ENCODE assay signal across 23 cellular contexts in genomic region chr13:50682002-50682401, GRCh38.
"Had no signal": no experiment of that assay in that cellular context is flagged by ENCODE, and none has a peak within 500 bp of the region (broad histone marks: within the 10 kb centered on the region; RNA-seq: fewer than 3 reads in every experiment).

No MANE protein-coding gene starts in this region.

- H3K4me3 ChIP-seq: gastrocnemius medialis, lung, psoas muscle, sigmoid colon, suprapubic skin, tibial artery, upper lobe of right lung, vagina had no signal

- ATAC-seq: esophagus mucosa; gastrocnemius medialis; left colon; left ventricle myocardium superior; naive thymus-derived CD4-positive, alpha-beta T cell; psoas muscle; upper lobe of right lung had no signal

- DNase-seq: cortex of kidney; effector memory CD4-positive, alpha-beta T cell; gastrocnemius medialis; immature natural killer cell; kidney; left colon; left ventricle myocardium superior; mesendoderm; naive thymus-derived CD4-positive, alpha-beta T cell; nephron progenitor cell; psoas muscle; retina; sigmoid colon; small intestine; stimulated activated CD4-positive, alpha-beta T cell treated with anti-CD3 and anti-CD28 coated beads, Interleukin-12 subunit alpha, Interleukin-12 subunit beta, amount 100 ng/mL, for 4 hours; stimulated activated naive CD4-positive, alpha-beta T cell treated with Interleukin-2 at 50 U/mL for 16 hours; tibial artery; upper lobe of right lung had no signal

- H3K27ac Mint-ChIP-seq: naive thymus-derived CD4-positive, alpha-beta T cell; nephron progenitor cell had no signal

- H3K36me3 Mint-ChIP-seq: immature natural killer cell had no signal

- H3K4me1 ChIP-seq: sigmoid colon had no signal

- H3K36me3 ChIP-seq: gastrocnemius medialis, neutrophil, sigmoid colon, suprapubic skin, tibial artery, upper lobe of right lung, vagina had no signal

- H3K27me3 ChIP-seq: gastrocnemius medialis, neutrophil, sigmoid colon, suprapubic skin, tibial artery, upper lobe of right lung, vagina had no signal

- H3K4me3 Mint-ChIP-seq: immature natural killer cell; naive thymus-derived CD4-positive, alpha-beta T cell; nephron progenitor cell had no signal

- H3K9me3 Mint-ChIP-seq: immature natural killer cell had no signal

- H3K27ac ChIP-seq: gastrocnemius medialis, neutrophil, psoas muscle, suprapubic skin, tibial artery, upper lobe of right lung, vagina had no signal

- H3K9me3 ChIP-seq: gastrocnemius medialis, neutrophil, psoas muscle, sigmoid colon, suprapubic skin, tibial artery, upper lobe of right lung, vagina had no signal
